ENCODE assay signal across 1 cellular context in genomic region chr19:52048604-52049493, GRCh38.
A peak's percentile ranks its signal among the peaks of the same experiment; 100 is the strongest.
TF ChIP-seq lines count a peak whose summit lies in the region.

TSS of gene ZNF432 (minus strand) at chr19:52048838. CDS start at chr19:52046868, 1,970 bp downstream.

TF ChIP-seq in HepG2, 621 proteins besides CTCF, POLR2A, EP300 and RAD21 (continued from another document and continues in another):
- TF ChIP-seq ZNF383 (CRISPR knock-in tag; IDR thresholded peaks at IDR 0.05; ENCODE audit: borderline replicate concordance) (no peak), IRX3 (CRISPR knock-in tag; IDR thresholded peaks at IDR 0.05; ENCODE audit: borderline replicate concordance, low read depth) (no peak), SCMH1 (CRISPR knock-in tag; IDR thresholded peaks at IDR 0.05; ENCODE audit: borderline replicate concordance) (no peak), ZNF232 (CRISPR knock-in tag; IDR thresholded peaks at IDR 0.05; ENCODE audit: borderline replicate concordance) (peak; percentile 76; the same call in 1 of the 2 replicates), HNF4G (IDR thresholded peaks at IDR 0.05; ENCODE audit: borderline replicate concordance, low read depth, low read length) (no peak), HNF4G (CRISPR knock-in tag; IDR thresholded peaks at IDR 0.05; ENCODE audit: borderline replicate concordance, low read depth) (peak; percentile 50; the same call in 1 of the 2 replicates), HMGXB3 (CRISPR knock-in tag; IDR thresholded peaks at IDR 0.05; ENCODE audit: borderline replicate concordance) (peak; percentile 71; the same call in 1 of the 2 replicates), NONO (IDR thresholded peaks at IDR 0.05) (no peak), NONO (CRISPR knock-in tag; conservative IDR thresholded peaks at IDR 0.05) (peak; percentile 47; the same call in 1 of the 2 replicates), ZSCAN20 (CRISPR knock-in tag; IDR thresholded peaks at IDR 0.05; ENCODE audit: borderline replicate concordance) (no peak), ATM (IDR thresholded peaks at IDR 0.05; ENCODE audit: borderline replicate concordance) (no peak), KAT7 (CRISPR knock-in tag; IDR thresholded peaks at IDR 0.05; ENCODE audit: borderline replicate concordance) (no peak; the same call in 1 of the 2 replicates), ZBTB25 (CRISPR knock-in tag; IDR thresholded peaks at IDR 0.05) (0 out of 2 replicates have a peak, but pooled peaks have one; percentile 21), STAT5B (CRISPR knock-in tag; IDR thresholded peaks at IDR 0.05) (0 out of 2 replicates have a peak, but pooled peaks have one; percentile 6), ASH2L (IDR thresholded peaks at IDR 0.05; ENCODE audit: insufficient read length, low read depth, low read length) (peak; percentile 88), ZNF382 (CRISPR knock-in tag; IDR thresholded peaks at IDR 0.05; ENCODE audit: borderline replicate concordance) (no peak), ZHX1 (CRISPR knock-in tag; IDR thresholded peaks at IDR 0.05; ENCODE audit: low read depth) (no peak), ONECUT2 (CRISPR knock-in tag; IDR thresholded peaks at IDR 0.05) (no peak), CREM (IDR thresholded peaks at IDR 0.05) (peak; percentile 88), CREM (CRISPR knock-in tag; IDR thresholded peaks at IDR 0.05) (no peak), ADNP (CRISPR knock-in tag; IDR thresholded peaks at IDR 0.05) (no peak), RNF2 (conservative IDR thresholded peaks at IDR 0.05; ENCODE audit: low read depth) (no peak), MBNL3 (CRISPR knock-in tag; conservative IDR thresholded peaks at IDR 0.05) (no peak), ZNF543 (CRISPR knock-in tag; IDR thresholded peaks at IDR 0.05) (no peak), ZNF619 (CRISPR knock-in tag; IDR thresholded peaks at IDR 0.05) (no peak), PRDM10 (CRISPR knock-in tag; IDR thresholded peaks at IDR 0.05; ENCODE audit: low read depth) (no peak), GMEB1 (CRISPR knock-in tag; IDR thresholded peaks at IDR 0.05; ENCODE audit: borderline replicate concordance) (peak; percentile 96), ZNF276 (CRISPR knock-in tag; IDR thresholded peaks at IDR 0.05; ENCODE audit: low read depth) (0 out of 2 replicates have a peak, but pooled peaks have one; percentile 29), KDM4B (CRISPR knock-in tag; IDR thresholded peaks at IDR 0.05) (no peak), GRHL1 (CRISPR knock-in tag; conservative IDR thresholded peaks at IDR 0.05) (no peak), XRCC5 (optimal IDR thresholded peaks at IDR 0.05; ENCODE audit: low read length) (peak; percentile 63), U2AF1 (optimal IDR thresholded peaks at IDR 0.05; ENCODE audit: low read depth, low read length) (peak; percentile 58), ZBTB37 (CRISPR knock-in tag; IDR thresholded peaks at IDR 0.05) (no peak), ESRRA (CRISPR knock-in tag; IDR thresholded peaks at IDR 0.05; ENCODE audit: low read depth) (no peak), THYN1 (CRISPR knock-in tag; IDR thresholded peaks at IDR 0.05; ENCODE audit: borderline replicate concordance, low read depth) (no peak), SKIL (CRISPR knock-in tag; IDR thresholded peaks at IDR 0.05; ENCODE audit: borderline replicate concordance) (no peak), ZNF83 (CRISPR knock-in tag; IDR thresholded peaks at IDR 0.05; ENCODE audit: borderline replicate concordance) (peak; percentile 55; the same call in 1 of the 2 replicates), ZSCAN21 (CRISPR knock-in tag; IDR thresholded peaks at IDR 0.05; ENCODE audit: borderline replicate concordance) (no peak), SMARCC2 (IDR thresholded peaks at IDR 0.05) (no peak)
